Comparison of ENCODE assay signal across 12 cellular contexts in genomic region chr20:25198663-25199363, GRCh38. TPM values are rescaled to one million over a fixed set of nuclear protein-coding genes. Genes with fewer than 3 reads are reported as not detected.
DNase-seq lines count a peak whose midpoint lies in the region; ATAC-seq lines count a peak whose summit lies in the region.
"Had no signal": no experiment of that assay in that cellular context is flagged by ENCODE, and none has a peak within 500 bp of the region (broad histone marks: within the 10 kb centered on the region; RNA-seq: fewer than 3 reads in every experiment).

No MANE protein-coding gene starts in this region.

- peak; percentile 16 for DNase-seq in DMS 273 (lab: John Stamatoyannopoulos, UW; ENCODE audit: unreplicated experiment)
- no peak for DNase-seq in DMS 273 treated with DMSO at 0.1 percent for 48 hours (lab: John Stamatoyannopoulos, UW)
- DNase-seq in activated T-helper 1 cell treated with anti-CD3 and anti-CD28 coated beads, Interleukin-12 subunit alpha, Interleukin-12 subunit beta, Interleukin-2, Interleukin-4 antibody, amounts not matched to agents 30 ng/mL and 10 ng/mL and 1 ng/mL, durations not matched to agents 14 hours and 24 hours and 36 hours (ENCODE audit: low spot score) = no peak
- DNase-seq in iPS-NIHi7 (ENCODE audit: extremely low spot score) = peak; percentile 6
- peak; percentile 24 for DNase-seq in stimulated activated CD8-positive, alpha-beta memory T cell treated with anti-CD3 and anti-CD28 coated beads, Interleukin-4, amount 100 ng/mL, for 48 hours
- DNase-seq in NCI-H510A (lab: John Stamatoyannopoulos, UW) = no peak
- no peak for DNase-seq in NCI-H524 treated with DMSO at 0.1 percent for 48 hours (lab: John Stamatoyannopoulos, UW)
- DNase-seq: activated T-cell treated with anti-CD3 and anti-CD28 coated beads, Interleukin-2, amount 50 U/mL, for 24 hours; DMS153; MG63 had no signal

- H3K4me3 Mint-ChIP-seq in activated T-helper 1 cell treated with anti-CD3 and anti-CD28 coated beads, Interleukin-12 subunit alpha, Interleukin-12 subunit beta, Interleukin-2, Interleukin-4 antibody, amounts not matched to agents 30 ng/mL and 10 ng/mL and 1 ng/mL, durations not matched to agents 14 hours and 24 hours and 36 hours = no peak overlapping the region
- H3K4me3 Mint-ChIP-seq: activated T-cell treated with anti-CD3 and anti-CD28 coated beads, Interleukin-2, amount 50 U/mL, for 24 hours had no signal

- peak overlapping the region; percentile 45 for H3K27ac Mint-ChIP-seq in activated T-helper 1 cell treated with anti-CD3 and anti-CD28 coated beads, Interleukin-12 subunit alpha, Interleukin-12 subunit beta, Interleukin-2, Interleukin-4 antibody, amounts not matched to agents 30 ng/mL and 10 ng/mL and 1 ng/mL, durations not matched to agents 14 hours and 24 hours and 36 hours

- H3K9me3 Mint-ChIP-seq in activated T-helper 1 cell treated with anti-CD3 and anti-CD28 coated beads, Interleukin-12 subunit alpha, Interleukin-12 subunit beta, Interleukin-2, Interleukin-4 antibody, amounts not matched to agents 30 ng/mL and 10 ng/mL and 1 ng/mL, durations not matched to agents 14 hours and 24 hours and 36 hours = no peaks in the 10 kb centered on the region
- H3K9me3 Mint-ChIP-seq: activated T-cell treated with anti-CD3 and anti-CD28 coated beads, Interleukin-2, amount 50 U/mL, for 24 hours had no signal

- intact Hi-C loops in activated T-helper 1 cell treated with anti-CD3 and anti-CD28 coated beads, Interleukin-12 subunit alpha, Interleukin-12 subunit beta, Interleukin-2, Interleukin-4 antibody, amounts not matched to agents 30 ng/mL and 10 ng/mL and 1 ng/mL, durations not matched to agents 14 hours and 24 hours and 36 hours (cut with micrococcal nuclease) = loop anchor here (5.0 kb wide), 3 partner anchors 113 to 1152 kb away; partner anchors contain the start of gene ZNF337

- no peaks in the 10 kb centered on the region for H3K36me3 Mint-ChIP-seq in activated T-helper 1 cell treated with anti-CD3 and anti-CD28 coated beads, Interleukin-12 subunit alpha, Interleukin-12 subunit beta, Interleukin-2, Interleukin-4 antibody, amounts not matched to agents 30 ng/mL and 10 ng/mL and 1 ng/mL, durations not matched to agents 14 hours and 24 hours and 36 hours (ENCODE audit: low read depth)

- no peaks in the 10 kb centered on the region for H3K27me3 Mint-ChIP-seq in activated T-helper 1 cell treated with anti-CD3 and anti-CD28 coated beads, Interleukin-12 subunit alpha, Interleukin-12 subunit beta, Interleukin-2, Interleukin-4 antibody, amounts not matched to agents 30 ng/mL and 10 ng/mL and 1 ng/mL, durations not matched to agents 14 hours and 24 hours and 36 hours (ENCODE audit: insufficient read depth)
- H3K27me3 Mint-ChIP-seq: activated T-cell treated with anti-CD3 and anti-CD28 coated beads, Interleukin-2, amount 50 U/mL, for 24 hours had no signal

- no peak for ATAC-seq in HG02852 (IDR thresholded peaks at IDR 0.05; ENCODE audit: unreplicated experiment)
- ATAC-seq: activated CD4-positive, CD25-positive, alpha-beta regulatory T cell treated with anti-CD3 and anti-CD28 coated beads, Interleukin-2, amount 50 U/mL, for 24 hours had no signal

- peaks cover 20% of the 10 kb centered on the region for H3K4me1 Mint-ChIP-seq in activated T-helper 1 cell treated with anti-CD3 and anti-CD28 coated beads, Interleukin-12 subunit alpha, Interleukin-12 subunit beta, Interleukin-2, Interleukin-4 antibody, amounts not matched to agents 30 ng/mL and 10 ng/mL and 1 ng/mL, durations not matched to agents 14 hours and 24 hours and 36 hours (ENCODE audit: low read depth)

RNA-seq across cellular contexts. Expression of gene ENTPD6, which starts 3.3 kb away (rescaled TPM):
- total RNA-seq in activated T-helper 1 cell treated with anti-CD3 and anti-CD28 coated beads, Interleukin-12 subunit alpha, Interleukin-12 subunit beta, Interleukin-2, Interleukin-4 antibody, amounts not matched to agents 30 ng/mL and 10 ng/mL and 1 ng/mL, durations not matched to agents 14 hours and 24 hours and 36 hours = 42.5 and 43.5 TPM in 2 replicates

RNA-seq across cellular contexts. Expression of gene PYGB, which starts 49.1 kb away (rescaled TPM):
- total RNA-seq in activated T-helper 1 cell treated with anti-CD3 and anti-CD28 coated beads, Interleukin-12 subunit alpha, Interleukin-12 subunit beta, Interleukin-2, Interleukin-4 antibody, amounts not matched to agents 30 ng/mL and 10 ng/mL and 1 ng/mL, durations not matched to agents 14 hours and 24 hours and 36 hours = 36.8 and 38.5 TPM in 2 replicates

Comparison
In these comparisons a context has a peak if more than half of its experiments do, and no peak if none do; other contexts are left out.
1. DNase-seq: peak in DMS 273 (single experiment), iPS-NIHi7 (single experiment) and stimulated activated CD8-positive, alpha-beta memory T cell treated with anti-CD3 and anti-CD28 coated beads, Interleukin-4, amount 100 ng/mL, for 48 hours (single experiment); none in DMS 273 treated with DMSO at 0.1 percent for 48 hours (single experiment), activated T-helper 1 cell treated with anti-CD3 and anti-CD28 coated beads, Interleukin-12 subunit alpha, Interleukin-12 subunit beta, Interleukin-2, Interleukin-4 antibody, amounts not matched to agents 30 ng/mL and 10 ng/mL and 1 ng/mL, durations not matched to agents 14 hours and 24 hours and 36 hours (single experiment), NCI-H510A (single experiment) and NCI-H524 treated with DMSO at 0.1 percent for 48 hours (single experiment).